In the genomic region with DNA sequence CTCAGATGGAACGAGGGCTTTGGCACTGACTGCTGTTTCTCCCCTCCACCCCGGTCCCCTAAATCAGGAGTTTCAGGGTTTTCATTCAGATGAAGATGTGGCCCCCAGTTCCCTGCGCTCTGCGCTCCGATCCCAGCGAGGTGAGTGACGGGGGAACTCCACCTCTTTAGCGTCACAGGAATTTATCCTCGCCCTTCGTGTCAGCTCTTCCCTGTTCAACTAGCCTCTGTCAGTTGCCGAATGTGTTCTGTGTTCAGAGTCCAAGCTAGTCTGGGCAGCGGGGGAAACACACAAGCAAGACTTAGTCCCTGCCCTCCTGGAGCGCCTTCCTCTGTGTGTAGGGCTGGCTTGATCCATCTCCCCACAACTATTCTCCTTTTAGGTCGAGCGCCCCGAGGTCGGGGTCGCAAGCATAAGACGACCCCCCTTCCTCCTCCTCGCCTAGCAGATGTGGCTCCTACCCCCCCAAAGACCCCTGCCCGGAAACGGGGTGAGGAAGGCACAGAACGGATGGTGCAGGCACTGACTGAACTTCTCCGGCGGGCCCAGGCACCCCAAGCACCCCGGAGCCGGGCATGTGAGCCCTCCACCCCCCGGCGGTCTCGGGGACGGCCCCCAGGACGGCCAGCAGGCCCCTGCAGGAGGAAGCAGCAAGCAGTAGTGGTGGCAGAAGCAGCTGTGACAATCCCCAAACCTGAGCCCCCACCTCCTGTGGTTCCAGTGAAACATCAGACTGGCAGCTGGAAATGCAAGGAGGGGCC, we compare ENCODE assay signal across 9 cellular contexts. TPM values are rescaled to one million over a fixed set of nuclear protein-coding genes. Genes with fewer than 3 reads are reported as not detected.
DNase-seq lines count a peak whose midpoint lies in the region; ATAC-seq and TF ChIP-seq lines count a peak whose summit lies in the region.
"Had no signal": no experiment of that assay in that cellular context is flagged by ENCODE, and none has a peak within 500 bp of the region (broad histone marks: within the 10 kb centered on the region; RNA-seq: fewer than 3 reads in every experiment).

No MANE protein-coding gene starts in this region.

- WGBS in right cardiac atrium: 89% methylated on average over 32 of the region's 32 CpGs

- H3K4me3 Mint-ChIP-seq in activated CD8-positive, alpha-beta memory T cell treated with anti-CD3 and anti-CD28 coated beads, Interleukin-2, amount 10 ng/mL, durations not matched to agents 7 days and 5 days: peak overlapping the region; percentile 88
- H3K4me3 Mint-ChIP-seq in activated CD4-positive, alpha-beta memory T cell treated with anti-CD3 and anti-CD28 coated beads, Interleukin-2, amount 10 ng/mL, durations not matched to agents 7 days and 5 days: peak overlapping the region; percentile 95
- peak overlapping the region; percentile 87 for H3K4me3 Mint-ChIP-seq in stimulated activated memory B cell treated with anti-CD40 and anti-IgM and Interleukin-4, amounts not matched to agents 10 μg/mL and 1 μg/mL and 100 μg/mL, for 72 hours

- H3K4me3 ChIP-seq in right cardiac atrium (ENCODE audit: low read length): peak overlapping the region; percentile 94

- POLR2A ChIA-PET in activated CD4-positive, alpha-beta memory T cell treated with anti-CD3 and anti-CD28 coated beads, Interleukin-2, amount 10 ng/mL, durations not matched to agents 7 days and 5 days (lab: Charles Lee): interaction anchor here (0.9 to 5.1 kb wide), 16 partner anchors 8 to 107 kb away, joined by 3 to 45 read pairs (median 6); a partner anchor contains a TSS

- no peaks in the 10 kb centered on the region for H3K9me3 ChIP-seq in right cardiac atrium (ENCODE audit: control insufficient read depth, low read length)

- CTCF ChIA-PET in activated CD8-positive, alpha-beta memory T cell treated with anti-CD3 and anti-CD28 coated beads, Interleukin-2, amount 10 ng/mL, durations not matched to agents 7 days and 5 days (lab: Charles Lee): interaction anchor here (0.6 to 2.1 kb wide), 9 partner anchors 9 to 211 kb away, joined by 3 to 14 read pairs (median 3); no protein-coding TSS in a partner anchor
- CTCF ChIA-PET in activated CD4-positive, alpha-beta memory T cell treated with anti-CD3 and anti-CD28 coated beads, Interleukin-2, amount 10 ng/mL, durations not matched to agents 7 days and 5 days (lab: Charles Lee): interaction anchor here (1.1 to 1.7 kb wide), 6 partner anchors 21 to 212 kb away, joined by 3 to 8 read pairs (median 6); a partner anchor contains a TSS

- in situ Hi-C loops in GM13976 (cut with MboI; ENCODE audit: low sequenced_read_pairs, unreplicated experiment): no loop called here

- intact Hi-C loops in right cardiac atrium (cut with DNase I): no loop called here

- no peak for ATAC-seq in activated CD8-positive, alpha-beta memory T cell treated with anti-CD3 and anti-CD28 coated beads, Interleukin-2, amount 10 ng/mL, durations not matched to agents 7 days and 5 days
- no peak for ATAC-seq in right cardiac atrium
- no peak for ATAC-seq in stimulated activated memory B cell treated with anti-CD40 and anti-IgM and Interleukin-4, amounts not matched to agents 10 μg/mL and 1 μg/mL and 100 μg/mL, for 72 hours
- no peak for ATAC-seq in HG03432 (IDR thresholded peaks at IDR 0.05; ENCODE audit: unreplicated experiment)

- H3K27ac ChIP-seq in right cardiac atrium (ENCODE audit: low read length): no peak overlapping the region

- H3K4me1 Mint-ChIP-seq in activated CD8-positive, alpha-beta memory T cell treated with anti-CD3 and anti-CD28 coated beads, Interleukin-2, amount 10 ng/mL, durations not matched to agents 7 days and 5 days: peaks cover 27% of the 10 kb centered on the region
- peaks cover 35% of the 10 kb centered on the region for H3K4me1 Mint-ChIP-seq in activated CD4-positive, alpha-beta memory T cell treated with anti-CD3 and anti-CD28 coated beads, Interleukin-2, amount 10 ng/mL, durations not matched to agents 7 days and 5 days
- peaks cover 60% of the 10 kb centered on the region for H3K4me1 Mint-ChIP-seq in stimulated activated memory B cell treated with anti-CD40 and anti-IgM and Interleukin-4, amounts not matched to agents 10 μg/mL and 1 μg/mL and 100 μg/mL, for 72 hours

- H3K36me3 Mint-ChIP-seq in activated CD8-positive, alpha-beta memory T cell treated with anti-CD3 and anti-CD28 coated beads, Interleukin-2, amount 10 ng/mL, durations not matched to agents 7 days and 5 days: peaks cover 47% of the 10 kb centered on the region
- peaks cover 62% of the 10 kb centered on the region for H3K36me3 Mint-ChIP-seq in activated CD4-positive, alpha-beta memory T cell treated with anti-CD3 and anti-CD28 coated beads, Interleukin-2, amount 10 ng/mL, durations not matched to agents 7 days and 5 days (ENCODE audit: low read depth)
- peaks cover 56% of the 10 kb centered on the region for H3K36me3 Mint-ChIP-seq in stimulated activated memory B cell treated with anti-CD40 and anti-IgM and Interleukin-4, amounts not matched to agents 10 μg/mL and 1 μg/mL and 100 μg/mL, for 72 hours

- H3K9me3 Mint-ChIP-seq in activated CD8-positive, alpha-beta memory T cell treated with anti-CD3 and anti-CD28 coated beads, Interleukin-2, amount 10 ng/mL, durations not matched to agents 7 days and 5 days (ENCODE audit: low read depth): no peaks in the 10 kb centered on the region
- H3K9me3 Mint-ChIP-seq in activated CD4-positive, alpha-beta memory T cell treated with anti-CD3 and anti-CD28 coated beads, Interleukin-2, amount 10 ng/mL, durations not matched to agents 7 days and 5 days: no peaks in the 10 kb centered on the region
- H3K9me3 Mint-ChIP-seq in stimulated activated memory B cell treated with anti-CD40 and anti-IgM and Interleukin-4, amounts not matched to agents 10 μg/mL and 1 μg/mL and 100 μg/mL, for 72 hours: no peaks in the 10 kb centered on the region

- no peak for DNase-seq in activated CD8-positive, alpha-beta memory T cell treated with anti-CD3 and anti-CD28 coated beads, Interleukin-2, amount 10 ng/mL, durations not matched to agents 7 days and 5 days
- DNase-seq in activated CD8-positive, alpha-beta memory T cell treated with anti-CD3 and anti-CD28 coated beads for 24 hours: no peak
- DNase-seq in activated CD4-positive, alpha-beta memory T cell treated with anti-CD3 and anti-CD28 coated beads, Interleukin-2, amount 10 ng/mL, durations not matched to agents 7 days and 5 days: no peak
- DNase-seq in right cardiac atrium (peak in 2 of 3 donors; percentile 16 to 60), GM13976 (ENCODE audit: low spot score) (no peak), hypothalamus (lab: John Stamatoyannopoulos, UW) (no peak)
- DNase-seq: NCI-H2029 had no signal

- TF ChIP-seq CTCF in GM13976 (IDR thresholded peaks at IDR 0.05; ENCODE audit: borderline replicate concordance, control extremely low read depth, extremely low read depth, insufficient read depth, missing control alignments): no peak

- H3K27ac Mint-ChIP-seq in activated CD8-positive, alpha-beta memory T cell treated with anti-CD3 and anti-CD28 coated beads, Interleukin-2, amount 10 ng/mL, durations not matched to agents 7 days and 5 days: peak overlapping the region; percentile 88
- peak overlapping the region; percentile 92 for H3K27ac Mint-ChIP-seq in activated CD4-positive, alpha-beta memory T cell treated with anti-CD3 and anti-CD28 coated beads, Interleukin-2, amount 10 ng/mL, durations not matched to agents 7 days and 5 days
- peak overlapping the region; percentile 81 for H3K27ac Mint-ChIP-seq in stimulated activated memory B cell treated with anti-CD40 and anti-IgM and Interleukin-4, amounts not matched to agents 10 μg/mL and 1 μg/mL and 100 μg/mL, for 72 hours

- H3K4me1 ChIP-seq in right cardiac atrium (ENCODE audit: control insufficient read depth, insufficient read depth, low read length): peaks cover 3% of the 10 kb centered on the region

- no peaks in the 10 kb centered on the region for H3K27me3 Mint-ChIP-seq in activated CD8-positive, alpha-beta memory T cell treated with anti-CD3 and anti-CD28 coated beads, Interleukin-2, amount 10 ng/mL, durations not matched to agents 7 days and 5 days
- H3K27me3 Mint-ChIP-seq in activated CD4-positive, alpha-beta memory T cell treated with anti-CD3 and anti-CD28 coated beads, Interleukin-2, amount 10 ng/mL, durations not matched to agents 7 days and 5 days: no peaks in the 10 kb centered on the region
- no peaks in the 10 kb centered on the region for H3K27me3 Mint-ChIP-seq in stimulated activated memory B cell treated with anti-CD40 and anti-IgM and Interleukin-4, amounts not matched to agents 10 μg/mL and 1 μg/mL and 100 μg/mL, for 72 hours

- H3K27me3 ChIP-seq in right cardiac atrium (ENCODE audit: control insufficient read depth, insufficient read depth): no peaks in the 10 kb centered on the region

RNA-seq across cellular contexts. Expression of a gene that starts 1.8 kb away (rescaled TPM):
- 10 to 100 TPM; 70.2 to 79.8 TPM for total RNA-seq in activated CD8-positive, alpha-beta memory T cell treated with anti-CD3 and anti-CD28 coated beads, Interleukin-2, amount 10 ng/mL, durations not matched to agents 7 days and 5 days
- 10 to 100 TPM; 57.3 to 57.5 TPM for total RNA-seq in activated CD4-positive, alpha-beta memory T cell treated with anti-CD3 and anti-CD28 coated beads, Interleukin-2, amount 10 ng/mL, durations not matched to agents 7 days and 5 days
- 10 to 100 TPM; 14.7 to 19.1 (median 17.8) TPM for total RNA-seq in right cardiac atrium
- 13.8 TPM for polyA plus RNA-seq in right cardiac atrium

RNA-seq across cellular contexts. Expression of a gene that starts 15.2 kb away (rescaled TPM):
- 100 to 1,000 TPM; 133 to 185 TPM for total RNA-seq in activated CD8-positive, alpha-beta memory T cell treated with anti-CD3 and anti-CD28 coated beads, Interleukin-2, amount 10 ng/mL, durations not matched to agents 7 days and 5 days
- 10 to 100 TPM; 94.8 to 96.2 TPM for total RNA-seq in activated CD4-positive, alpha-beta memory T cell treated with anti-CD3 and anti-CD28 coated beads, Interleukin-2, amount 10 ng/mL, durations not matched to agents 7 days and 5 days
- total RNA-seq in right cardiac atrium: not detected
- polyA plus RNA-seq in right cardiac atrium: not detected

RNA-seq across cellular contexts. Expression of a gene that starts 22.7 kb away (rescaled TPM):
- total RNA-seq in activated CD8-positive, alpha-beta memory T cell treated with anti-CD3 and anti-CD28 coated beads, Interleukin-2, amount 10 ng/mL, durations not matched to agents 7 days and 5 days: 100 to 1,000 TPM in 1 of 2 experiments, 10 to 100 TPM in 1; 51.7 to 117 TPM
- total RNA-seq in activated CD4-positive, alpha-beta memory T cell treated with anti-CD3 and anti-CD28 coated beads, Interleukin-2, amount 10 ng/mL, durations not matched to agents 7 days and 5 days: 10 to 100 TPM; 78.9 to 90.5 TPM
- 1 to 10 TPM; 1.8 to 6.3 (median 4.4) TPM for total RNA-seq in right cardiac atrium
- 4.7 TPM for polyA plus RNA-seq in right cardiac atrium

RNA-seq across cellular contexts. Expression of a gene that starts 25.6 kb away (rescaled TPM):
- total RNA-seq in activated CD8-positive, alpha-beta memory T cell treated with anti-CD3 and anti-CD28 coated beads, Interleukin-2, amount 10 ng/mL, durations not matched to agents 7 days and 5 days: 10 to 100 TPM; 25.1 to 35.6 TPM
- total RNA-seq in activated CD4-positive, alpha-beta memory T cell treated with anti-CD3 and anti-CD28 coated beads, Interleukin-2, amount 10 ng/mL, durations not matched to agents 7 days and 5 days: 10 to 100 TPM; 35.5 to 36.2 TPM
- total RNA-seq in right cardiac atrium: 10 to 100 TPM; 19.6 to 31.3 (median 22.8) TPM
- 32.3 TPM for polyA plus RNA-seq in right cardiac atrium

RNA-seq across cellular contexts. Expression of a gene that starts 25.9 kb away (rescaled TPM):
- total RNA-seq in activated CD8-positive, alpha-beta memory T cell treated with anti-CD3 and anti-CD28 coated beads, Interleukin-2, amount 10 ng/mL, durations not matched to agents 7 days and 5 days: 10 to 100 TPM; 39.1 to 49.0 TPM
- total RNA-seq in activated CD4-positive, alpha-beta memory T cell treated with anti-CD3 and anti-CD28 coated beads, Interleukin-2, amount 10 ng/mL, durations not matched to agents 7 days and 5 days: 10 to 100 TPM; 48.1 to 51.3 TPM
- 10 to 100 TPM; 40.0 to 50.4 (median 43.8) TPM for total RNA-seq in right cardiac atrium
- 69.7 TPM for polyA plus RNA-seq in right cardiac atrium

Comparison
In these comparisons a context has a peak if more than half of its experiments do, and no peak if none do; other contexts are left out.
1. DNase-seq: peak in right cardiac atrium (2 of 3); none in activated CD8-positive, alpha-beta memory T cell treated with anti-CD3 and anti-CD28 coated beads, Interleukin-2, amount 10 ng/mL, durations not matched to agents 7 days and 5 days (single experiment), activated CD8-positive, alpha-beta memory T cell treated with anti-CD3 and anti-CD28 coated beads for 24 hours (single experiment), activated CD4-positive, alpha-beta memory T cell treated with anti-CD3 and anti-CD28 coated beads, Interleukin-2, amount 10 ng/mL, durations not matched to agents 7 days and 5 days (single experiment), GM13976 (single experiment) and hypothalamus (0 of 51).
2. RNA of a gene that starts 15.2 kb away (total RNA-seq): 133 to 185 TPM in activated CD8-positive, alpha-beta memory T cell treated with anti-CD3 and anti-CD28 coated beads, Interleukin-2, amount 10 ng/mL, durations not matched to agents 7 days and 5 days and 94.8 to 96.2 TPM in activated CD4-positive, alpha-beta memory T cell treated with anti-CD3 and anti-CD28 coated beads, Interleukin-2, amount 10 ng/mL, durations not matched to agents 7 days and 5 days; not detected in right cardiac atrium; every median in the first group is over 10 times any median in the second.
3. RNA of a gene that starts 22.7 kb away (total RNA-seq): 51.7 to 117 TPM in activated CD8-positive, alpha-beta memory T cell treated with anti-CD3 and anti-CD28 coated beads, Interleukin-2, amount 10 ng/mL, durations not matched to agents 7 days and 5 days and 78.9 to 90.5 TPM in activated CD4-positive, alpha-beta memory T cell treated with anti-CD3 and anti-CD28 coated beads, Interleukin-2, amount 10 ng/mL, durations not matched to agents 7 days and 5 days; 1.8 to 6.3 TPM in right cardiac atrium; every median in the first group is over 4 times any median in the second.
4. Peak in every context shown above with its lines, with median percentiles within 50 percentile points of each other: H3K27ac Mint-ChIP-seq and H3K4me3 Mint-ChIP-seq.